ENCODE assay signal across 7 cellular contexts in the genomic region with DNA sequence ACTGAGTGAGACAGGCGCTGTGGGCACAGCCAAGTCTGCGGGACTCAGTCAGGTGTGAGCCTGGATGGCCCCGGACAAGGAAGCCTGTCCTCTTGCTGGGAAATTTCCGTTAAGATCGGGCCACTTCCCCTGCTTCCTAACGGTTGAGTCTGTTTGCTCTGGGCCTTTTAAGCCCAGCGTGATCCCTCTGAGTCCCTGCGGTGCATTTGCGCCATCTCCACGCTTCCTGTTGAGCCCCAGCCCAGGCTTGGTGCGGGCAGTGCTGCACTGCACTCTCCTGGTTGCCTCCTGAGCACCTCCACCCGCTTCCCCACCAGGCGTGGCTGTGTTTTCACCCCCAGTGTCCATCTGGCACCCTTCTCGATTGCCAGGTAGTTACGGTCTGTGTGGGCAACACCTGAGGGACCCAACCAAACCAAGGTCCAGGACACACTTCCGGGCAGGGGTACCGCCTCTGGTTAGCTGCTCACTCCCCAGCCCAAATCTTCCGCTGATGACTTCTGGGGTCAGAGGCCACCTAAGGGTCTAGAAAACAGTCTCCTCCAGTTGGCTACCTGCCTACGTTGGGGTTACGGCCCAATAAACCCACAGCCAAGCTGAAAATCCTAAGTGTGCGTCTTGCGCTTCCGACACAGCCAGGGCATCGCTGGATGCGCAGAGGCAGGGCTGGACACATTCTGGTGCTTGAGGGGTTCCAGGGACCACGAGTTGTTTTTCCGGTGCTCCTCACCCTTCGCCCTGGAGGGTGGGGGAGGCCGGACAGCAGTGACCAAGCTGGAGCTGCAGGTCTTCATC. TPM values are rescaled to one million over a fixed set of nuclear protein-coding genes. Genes with fewer than 3 reads are reported as not detected.
A peak's percentile ranks its signal among the peaks of the same experiment; 100 is the strongest.
DNase-seq lines count a peak whose midpoint lies in the region; ATAC-seq and TF ChIP-seq lines count a peak whose summit lies in the region.

No MANE protein-coding gene starts in this region.

- TF ChIP-seq CTCF in GM12864 (IDR thresholded peaks at IDR 0.05; ENCODE audit: low read depth, low read length, missing control alignments) (no peak), lower lobe of right lung (IDR thresholded peaks at IDR 0.05) (no peak), GM13976 (IDR thresholded peaks at IDR 0.05; ENCODE audit: borderline replicate concordance, control extremely low read depth, extremely low read depth, insufficient read depth, missing control alignments) (no peak)

- peaks cover 22% of the 10 kb centered on the region for H3K36me3 ChIP-seq in lower lobe of right lung

- no peak overlapping the region for H3K27ac ChIP-seq in lower lobe of right lung

- no peaks in the 10 kb centered on the region for H3K27me3 ChIP-seq in lower lobe of right lung (ENCODE audit: low read depth)

- ATAC-seq in lower lobe of right lung (no peak), GM21786 (IDR thresholded peaks at IDR 0.05; ENCODE audit: unreplicated experiment) (no peak)

- H3K4me1 ChIP-seq in lower lobe of right lung: peaks cover 33% of the 10 kb centered on the region

- in situ Hi-C loops in GM13976 (cut with MboI; ENCODE audit: low sequenced_read_pairs, unreplicated experiment): no loop called here

- no peaks in the 10 kb centered on the region for H3K9me3 ChIP-seq in lower lobe of right lung

- H3K4me3 ChIP-seq in GM12864 (ENCODE audit: low read depth, low read length) (peak overlapping the region; percentile 47), lower lobe of right lung (peak overlapping the region; percentile 86)

- intact Hi-C loops in lower lobe of right lung (cut with DNase I): no loop called here

- DNase-seq in GM12864 (ENCODE audit: low read depth) (no peak), NCI-H2081 treated with DMSO at 0.1 percent for 48 hours (lab: John Stamatoyannopoulos, UW) (peak; percentile 53), amniotic epithelial cell (ENCODE audit: low read depth) (peak; percentile 41), lower lobe of right lung (no peak), GM13976 (ENCODE audit: low spot score) (no peak), germinal center (ENCODE audit: low spot score) (no peak)

RNA-seq across cellular contexts. Expression of a gene that starts 1.4 kb away (rescaled TPM):
- 7.3 TPM for total RNA-seq in lower lobe of right lung

RNA-seq across cellular contexts. Expression of a gene that starts 7.5 kb away (rescaled TPM):
- total RNA-seq in lower lobe of right lung: 35.0 TPM

RNA-seq across cellular contexts. Expression of a gene that starts 26.9 kb away (rescaled TPM):
- 92.0 TPM for total RNA-seq in lower lobe of right lung

RNA-seq across cellular contexts. Expression of a gene that starts 27.1 kb away (rescaled TPM):
- total RNA-seq in lower lobe of right lung: 19.0 TPM

RNA-seq across cellular contexts. Expression of a gene that starts 44.2 kb away (rescaled TPM):
- total RNA-seq in lower lobe of right lung: 12.8 TPM

Comparison
In these comparisons a context has a peak if more than half of its experiments do, and no peak if none do; other contexts are left out.
1. DNase-seq: peak in NCI-H2081 treated with DMSO at 0.1 percent for 48 hours (single experiment) and amniotic epithelial cell (single experiment); none in GM12864 (single experiment), lower lobe of right lung (single experiment), GM13976 (single experiment) and germinal center (single experiment).